In genomic region chr15:43433661-43434303, GRCh38 we compare ENCODE assay signal across 19 cellular contexts. TPM values are rescaled to one million over a fixed set of nuclear protein-coding genes. Genes with fewer than 3 reads are reported as not detected.
DNase-seq lines count a peak whose midpoint lies in the region; ATAC-seq, FAIRE-seq and TF ChIP-seq lines count a peak whose summit lies in the region.
"Had no signal": no experiment of that assay in that cellular context is flagged by ENCODE, and none has a peak within 500 bp of the region (broad histone marks: within the 10 kb centered on the region; RNA-seq: fewer than 3 reads in every experiment).

No MANE protein-coding gene starts in this region.

- no peaks in the 10 kb centered on the region for H3K9me3 Mint-ChIP-seq in activated T-cell treated with anti-CD3 and anti-CD28 coated beads, Interleukin-2, amount 50 U/mL, for 72 hours
- no peaks in the 10 kb centered on the region for H3K9me3 Mint-ChIP-seq in mesothelial cell of epicardium
- H3K9me3 Mint-ChIP-seq: CD4-positive, alpha-beta T cell; H9 had no signal

- H3K4me3 Mint-ChIP-seq in activated T-cell treated with anti-CD3 and anti-CD28 coated beads, Interleukin-2, amount 50 U/mL, for 72 hours, result no peak overlapping the region
- no peak overlapping the region for H3K4me3 Mint-ChIP-seq in mesothelial cell of epicardium
- H3K4me3 Mint-ChIP-seq: CD4-positive, alpha-beta T cell; H9 had no signal

- TF ChIP-seq POLR2A in K562 (conservative IDR thresholded peaks at IDR 0.05), result no peak

- H3K9me3 ChIP-seq in K562 (replicated peaks; ENCODE audit: control insufficient read depth, insufficient read depth, low read depth, low read length), result no peaks in the 10 kb centered on the region
- H3K9me3 ChIP-seq in smooth muscle cell (replicated peaks; ENCODE audit: low read depth), result no peaks in the 10 kb centered on the region
- H3K9me3 ChIP-seq: A549 had no signal

- POLR2A ChIA-PET in K562 (lab: Yijun Ruan, JAX), result interaction anchor here (0.6 to 1.9 kb wide), 6 partner anchors 10 to 1223 kb away, joined by 3 to 6 read pairs (median 3); no protein-coding TSS in a partner anchor

- peak overlapping the region; percentile 43; the same call in 1 of the 2 replicates for H3K4me2 ChIP-seq in K562 (ENCODE audit: insufficient read depth, low read length)
- H3K4me2 ChIP-seq in smooth muscle cell, result no peak overlapping the region
- H3K4me2 ChIP-seq: A549 had no signal

- H3K9ac ChIP-seq in K562 (ENCODE audit: insufficient read depth in 1 of 2, low read depth in 2 of 2, low read length in 2 of 2) (peak overlapping the region in 1 of 2 experiments; percentile 15; a peak in 1 of 4 replicates), smooth muscle cell (ENCODE audit: low read depth) (no peak overlapping the region)

- intact Hi-C loops in K562 (cut with micrococcal nuclease), result no loop called here

- in situ Hi-C loops in K562 (cut with MboI), result loop anchor here (25.0 kb wide), 2 partner anchors 154 to 254 kb away; partner anchors contain the start of genes CKMT1A, CKMT1B and PPIP5K1

- DNase-seq in activated T-cell treated with anti-CD3 and anti-CD28 coated beads, Interleukin-2, amount 50 U/mL, for 72 hours, result no peak
- no peak for DNase-seq in activated T-cell treated with anti-CD3 and anti-CD28 coated beads for 4 hours
- DNase-seq in K562 (ENCODE audit: extremely low read depth in 1 of 4, low spot score in 3 of 4), result peak in 3 of 4 experiments; percentile 23 to 60 (median 42)
- DNase-seq in mesothelial cell of epicardium (ENCODE audit: low spot score in 2 of 2, unreplicated experiment in 2 of 2), result no peak
- DNase-seq in smooth muscle cell (lab: John Stamatoyannopoulos, UW; ENCODE audit: unreplicated experiment), result no peak
- DNase-seq in medulla oblongata (ENCODE audit: extremely low spot score), result no peak
- no peak for DNase-seq in NK-92 treated with Interleukin-12 subunit alpha and Interleukin-12 subunit beta, amount 100 ng/mL, for 24 hours (lab: John Stamatoyannopoulos, UW)
- DNase-seq: AML-193; CD4-positive, alpha-beta T cell; DMS79 treated with DMSO at 0.1 percent for 48 hours; GF-D8; H9 had no signal

- BruUV-seq in K562 (replicated peaks; lab: Mats Ljungman, UMichigan), result no TSS peak

- H3K27ac ChIP-seq in K562 (ENCODE audit: extremely low read depth, low read depth, low read length), result peak overlapping the region; percentile 71
- H3K27ac ChIP-seq in smooth muscle cell (ENCODE audit: low read depth), result peak overlapping the region; percentile 28
- H3K27ac ChIP-seq: 22Rv1, A549, C4-2B had no signal

- peak overlapping the region; percentile 45 for H3K27ac Mint-ChIP-seq in activated T-cell treated with anti-CD3 and anti-CD28 coated beads, Interleukin-2, amount 50 U/mL, for 72 hours
- peak overlapping the region; percentile 15 for H3K27ac Mint-ChIP-seq in mesothelial cell of epicardium
- H3K27ac Mint-ChIP-seq: CD4-positive, alpha-beta T cell; H9 had no signal

- no peaks in the 10 kb centered on the region for H3K27me3 Mint-ChIP-seq in activated T-cell treated with anti-CD3 and anti-CD28 coated beads, Interleukin-2, amount 50 U/mL, for 72 hours (ENCODE audit: low read depth)
- H3K27me3 Mint-ChIP-seq in mesothelial cell of epicardium (ENCODE audit: low read depth), result no peaks in the 10 kb centered on the region
- H3K27me3 Mint-ChIP-seq: CD4-positive, alpha-beta T cell had no signal

- H3F3A ChIP-seq in smooth muscle cell (ENCODE audit: low read depth), result no peaks in the 10 kb centered on the region

- TF ChIP-seq RAD21 in K562 (CRISPR knock-in tag; conservative IDR thresholded peaks at IDR 0.05 in 1 of 2, IDR thresholded peaks at IDR 0.05 in 1 of 2), result no peak

- H4K20me1 ChIP-seq in K562 (replicated peaks; ENCODE audit: control insufficient read depth, insufficient read depth, low read length) (no peaks in the 10 kb centered on the region), smooth muscle cell (ENCODE audit: low read depth) (peaks cover 35% of the 10 kb centered on the region)

- peaks cover 43% of the 10 kb centered on the region; the same call in 2 of the 3 replicates for H3K36me3 ChIP-seq in K562 (ENCODE audit: control insufficient read depth, insufficient read depth, low read length)
- peaks cover 19% of the 10 kb centered on the region for H3K36me3 ChIP-seq in smooth muscle cell (ENCODE audit: low read depth)

- H3K27me3 ChIP-seq in K562 (ENCODE audit: control insufficient read depth in 2 of 2, insufficient read depth in 2 of 2, low read length in 2 of 2) (no peaks in the 10 kb centered on the region), smooth muscle cell (ENCODE audit: low read depth) (no peaks in the 10 kb centered on the region)

- CTCF ChIA-PET in K562 (lab: Yijun Ruan, JAX; ENCODE audit: low intra/inter-chr PET ratio), result no interaction called here

- H3K36me3 Mint-ChIP-seq in activated T-cell treated with anti-CD3 and anti-CD28 coated beads, Interleukin-2, amount 50 U/mL, for 72 hours (ENCODE audit: insufficient read depth in 2 of 2), result peaks cover 2 to 4% of the 10 kb centered on the region in 2 donors
- peaks cover 29% of the 10 kb centered on the region for H3K36me3 Mint-ChIP-seq in mesothelial cell of epicardium

- H2AFZ ChIP-seq in K562 (ENCODE audit: low read depth, low read length) (peak overlapping the region; percentile 61), smooth muscle cell (ENCODE audit: low read depth) (no peak overlapping the region)

- TF ChIP-seq CTCF in K562 (IDR thresholded peaks at IDR 0.05 in 2 of 3, conservative IDR thresholded peaks at IDR 0.05 in 1 of 3; ENCODE audit: insufficient read depth in 2 of 3, low read depth in 1 of 3, low read length in 3 of 3), result no peak
- no peak for TF ChIP-seq CTCF in mesothelial cell of epicardium (IDR thresholded peaks at IDR 0.05; ENCODE audit: unreplicated experiment)
- TF ChIP-seq CTCF in smooth muscle cell (IDR thresholded peaks at IDR 0.05; ENCODE audit: borderline replicate concordance, insufficient read depth, poor library complexity, severe bottlenecking), result no peak

- H3K4me1 Mint-ChIP-seq in activated T-cell treated with anti-CD3 and anti-CD28 coated beads, Interleukin-2, amount 50 U/mL, for 72 hours (ENCODE audit: low read depth), result no peaks in the 10 kb centered on the region
- peaks cover 9% of the 10 kb centered on the region for H3K4me1 Mint-ChIP-seq in mesothelial cell of epicardium
- H3K4me1 Mint-ChIP-seq: H9 had no signal

- FAIRE-seq in K562 (lab: Jason Lieb, UNC), result peak; percentile 74
- FAIRE-seq: A549, GM19239, H1, HTR-8/SVneo had no signal

- TF ChIP-seq EP300 in K562 (IDR thresholded peaks at IDR 0.05; ENCODE audit: low read length), result no peak

- no peak for ATAC-seq in activated T-cell treated with anti-CD3 and anti-CD28 coated beads, Interleukin-2, amount 50 U/mL, for 72 hours (replicated peaks in 1 of 2)
- ATAC-seq in K562 (peak; percentile 89), GM18909 (IDR thresholded peaks at IDR 0.05; ENCODE audit: poor library complexity, unreplicated experiment) (no peak)
- ATAC-seq: A549 had no signal

- H3K79me2 ChIP-seq in K562 (ENCODE audit: control insufficient read depth, insufficient read depth, low read length) (no peaks in the 10 kb centered on the region), smooth muscle cell (ENCODE audit: low read depth) (no peaks in the 10 kb centered on the region)

- H3K4me3 ChIP-seq in K562 (no peak overlapping the region), smooth muscle cell (no peak overlapping the region)
- H3K4me3 ChIP-seq: A549 had no signal

- H3K4me1 ChIP-seq in K562 (replicated peaks in 1 of 2; ENCODE audit: control insufficient read depth in 2 of 2, insufficient read depth in 2 of 2, low read length in 2 of 2), result peaks cover 0 to 17% of the 10 kb centered on the region in 2 experiments; a peak in 3 of 5 replicates
- no peaks in the 10 kb centered on the region for H3K4me1 ChIP-seq in smooth muscle cell (ENCODE audit: low read depth)
- H3K4me1 ChIP-seq: A549 had no signal

- whole genome bisulfite sequencing in K562 (ENCODE audit: insufficient coverage, low coverage, missing lambda C conversion rate), result 6% methylated on average over 3 of the region's 3 CpGs
- 81% methylated on average over 3 of the region's 3 CpGs for WGBS in smooth muscle cell (ENCODE audit: low lambda C conversion rate)

- H3K9me1 ChIP-seq in K562 (ENCODE audit: control insufficient read depth, insufficient read depth, low read length), result no peaks in the 10 kb centered on the region

TF ChIP-seq in K562, 482 proteins besides CTCF, POLR2A, EP300 and RAD21 (continues in another document):
- TF ChIP-seq FOXA3 (CRISPR knock-in tag; conservative IDR thresholded peaks at IDR 0.05 in 1 of 2, IDR thresholded peaks at IDR 0.05 in 1 of 2) (peak in 1 of 2 experiments; percentile 74; a peak in 2 of 4 replicates), ZNF445 (CRISPR knock-in tag; IDR thresholded peaks at IDR 0.05; ENCODE audit: low read depth) (no peak), NCOA2 (IDR thresholded peaks at IDR 0.05; ENCODE audit: partially characterized antibody in 2 of 2) (no peak), GABPA (tag; conservative IDR thresholded peaks at IDR 0.05; ENCODE audit: low read depth) (peak; percentile 69), PHF20 (IDR thresholded peaks at IDR 0.05; ENCODE audit: partially characterized antibody) (no peak), CBFA2T2 (conservative IDR thresholded peaks at IDR 0.05) (peak; percentile 35; the same call in 1 of the 2 replicates), ESRRA (IDR thresholded peaks at IDR 0.05; ENCODE audit: borderline replicate concordance, low read depth) (peak; percentile 77)

RNA-seq across cellular contexts. Expression of gene TP53BP1, which starts 59.2 kb away (rescaled TPM):
- total RNA-seq in activated T-cell treated with anti-CD3 and anti-CD28 coated beads, Interleukin-2, amount 50 U/mL, for 72 hours, result 10 to 100 TPM; 33.2 to 35.0 TPM
- total RNA-seq in K562 (2011; cell fraction: chromatin; rRNA removed; ENCODE audit: low replicate concordance), result 87.9 and 206 TPM in 2 replicates
- total RNA-seq in K562 (2011; cell fraction: nucleolus; rRNA removed), result 50.7 and 55.4 TPM in 2 replicates
- total RNA-seq in K562 (2011; cell fraction: nucleoplasm; rRNA removed), result 69.3 and 81.3 TPM in 2 replicates
- 30.9 and 31.3 TPM in 2 replicates for total RNA-seq in K562 (2014; rRNA removed)
- total RNA-seq in K562 (2014; rRNA removed; fragmentation: Illumina TruSeq; extraction: Trizol), result 37.6 and 38.1 TPM in 2 replicates
- total RNA-seq in K562 (2015; rRNA removed; fragmentation: Illumina TruSeq; extraction: Trizol), result 34.5 and 38.5 TPM in 2 replicates
- total RNA-seq in K562 (2021), result 32.8 and 32.9 TPM in 2 replicates
- polyA plus RNA-seq in K562 (2011; rRNA removed), result 58.1 and 63.3 TPM in 2 replicates
- polyA plus RNA-seq in K562 (2011; cell fraction: cytosol; rRNA removed), result 21.5 and 33.6 TPM in 2 replicates
- polyA plus RNA-seq in K562 (2011; cell fraction: nucleus; rRNA removed), result 80.2 and 82.6 TPM in 2 replicates
- polyA plus RNA-seq in K562 (2012), result 24.7 and 25.9 TPM in 2 replicates
- 26.7 and 29.6 TPM in 2 replicates for polyA plus RNA-seq in K562 (2014; fragmentation: Illumina TruSeq; extraction: Trizol)
- polyA plus RNA-seq in K562 (2014; fragmentation: Nextera tagmentation; extraction: Ambion mirVana), result 1 to 10 TPM; 5.7 to 6.3 TPM
- 22.6 and 23.2 TPM in 2 replicates for polyA plus RNA-seq in K562 (2014; rRNA removed)
- 114 and 126 TPM in 2 replicates for polyA minus RNA-seq in K562 (2011; rRNA and poly(A)+ RNA removed)
- 37.3 and 40.7 TPM in 2 replicates for polyA minus RNA-seq in K562 (2011; cell fraction: cytosol; rRNA and poly(A)+ RNA removed)
- polyA minus RNA-seq in K562 (2011; cell fraction: nucleus; rRNA and poly(A)+ RNA removed), result 56.7 and 78.5 TPM in 2 replicates
- total RNA-seq in mesothelial cell of epicardium, result 103 to 112 TPM (median 108 TPM) in 3 replicates
- total RNA-seq in smooth muscle cell, result 41.5 and 52.0 TPM in 2 replicates
- 19.9 and 24.1 TPM in 2 replicates for polyA plus RNA-seq in smooth muscle cell

Comparison
In these comparisons a context has a peak if more than half of its experiments do, and no peak if none do; other contexts are left out.
1. DNase-seq: peak in K562 (3 of 4); none in activated T-cell treated with anti-CD3 and anti-CD28 coated beads, Interleukin-2, amount 50 U/mL, for 72 hours (0 of 2), activated T-cell treated with anti-CD3 and anti-CD28 coated beads for 4 hours (single experiment), mesothelial cell of epicardium (0 of 2), smooth muscle cell (single experiment), medulla oblongata (single experiment) and NK-92 treated with Interleukin-12 subunit alpha and Interleukin-12 subunit beta, amount 100 ng/mL, for 24 hours (single experiment).